20 cellular contexts compared by ENCODE assay signal in the genomic region with DNA sequence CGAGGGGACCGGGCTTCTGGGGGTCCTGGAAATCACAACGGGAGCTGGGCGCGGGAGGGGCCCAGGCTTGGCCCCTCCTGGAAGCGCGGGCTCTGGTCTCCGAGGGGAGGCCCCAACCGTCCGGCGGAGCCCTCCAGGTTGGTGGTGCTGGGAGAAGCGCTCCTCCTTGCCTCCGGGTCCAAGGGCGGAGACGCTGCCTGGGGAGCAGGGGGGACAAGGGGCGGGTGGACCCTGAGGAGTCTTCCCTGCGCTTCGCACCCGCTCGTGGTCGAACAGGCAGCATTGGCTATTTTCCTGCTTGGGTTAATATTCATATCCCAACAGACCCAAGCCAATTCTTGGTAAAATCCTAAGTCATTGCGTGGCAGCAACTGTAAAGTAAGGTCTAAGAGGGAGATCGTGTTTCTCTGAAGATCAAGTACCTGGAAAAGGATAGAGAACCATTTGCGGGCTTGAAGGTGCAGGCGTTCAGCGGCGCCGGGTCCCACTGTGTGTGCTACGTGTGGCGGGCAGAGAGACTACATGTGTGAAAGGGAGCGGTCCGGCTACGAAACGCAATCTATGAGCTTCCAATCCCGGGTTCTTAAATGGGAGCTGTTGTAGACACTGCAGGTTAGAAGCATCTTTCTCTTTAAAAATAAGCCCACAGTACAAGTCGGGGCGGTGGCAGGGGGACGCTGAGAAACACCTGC. TPM values are rescaled to one million over a fixed set of nuclear protein-coding genes. Genes with fewer than 3 reads are reported as not detected.
DNase-seq lines count a peak whose midpoint lies in the region; ATAC-seq and TF ChIP-seq lines count a peak whose summit lies in the region.
"Had no signal": no experiment of that assay in that cellular context is flagged by ENCODE, and none has a peak within 500 bp of the region (broad histone marks: within the 10 kb centered on the region; RNA-seq: fewer than 3 reads in every experiment).

No MANE protein-coding gene starts in this region.

- intact Hi-C loops in HCT116 (cut with micrococcal nuclease) (no loop called here), sigmoid colon (cut with DNase I) (no loop called here)

- H3K9me2 ChIP-seq in HCT116 (ENCODE audit: insufficient read depth) = no peaks in the 10 kb centered on the region

- no peak overlapping the region for H3K27ac ChIP-seq in HCT116 (ENCODE audit: low read depth, low read length)
- no peak overlapping the region for H3K27ac ChIP-seq in coronary artery
- H3K27ac ChIP-seq in iPS-20b (ENCODE audit: low read length) = no peak overlapping the region
- no peak overlapping the region for H3K27ac ChIP-seq in sigmoid colon

- no peak overlapping the region for H3K9ac ChIP-seq in HCT116 (ENCODE audit: low read length)
- no peak overlapping the region for H3K9ac ChIP-seq in iPS-20b (ENCODE audit: low read depth, low read length)

- CTCF ChIA-PET in HCT116 (lab: Charles Lee) = interaction anchor here (1.5 to 2.4 kb wide), 2 partner anchors 8 to 17 kb away, joined by 8 to 17 read pairs; no protein-coding TSS in a partner anchor

- H3K4me1 ChIP-seq in HCT116 (ENCODE audit: control insufficient read depth in 1 of 2, insufficient read depth in 2 of 2, low read length in 2 of 2) (peaks cover 4 to 18% of the 10 kb centered on the region in 2 experiments; a peak in 2 of 4 replicates), iPS-20b (ENCODE audit: insufficient read depth, low read length) (peaks cover 11% of the 10 kb centered on the region), sigmoid colon (peaks cover 0 to 16% (median 14%) of the 10 kb centered on the region in 4 donors)

- peak overlapping the region; percentile 27; the same call in 1 of the 2 replicates for H3K4me2 ChIP-seq in HCT116 (ENCODE audit: low read length)

- peak overlapping the region; percentile 60 for H2AFZ ChIP-seq in HCT116 (ENCODE audit: low read depth, low read length, poor library complexity, severe bottlenecking)

- POLR2A ChIA-PET in HCT116 (lab: Charles Lee) = interaction anchor here (1.0 kb wide), 1 partner anchor 16 kb away, joined by 3 read pairs; no protein-coding TSS in a partner anchor

- H3K36me3 ChIP-seq in HCT116 (ENCODE audit: control insufficient read depth in 1 of 2, insufficient read depth in 2 of 2, low read length in 2 of 2) = no peaks in the 10 kb centered on the region
- no peaks in the 10 kb centered on the region for H3K36me3 ChIP-seq in iPS-20b (ENCODE audit: insufficient read depth, low read depth, low read length)
- no peaks in the 10 kb centered on the region for H3K36me3 ChIP-seq in sigmoid colon

- TF ChIP-seq RAD21 in HCT116 (IDR thresholded peaks at IDR 0.05; ENCODE audit: low read depth) = no peak

- RAD21 ChIA-PET in HCT116 (lab: Charles Lee; ENCODE audit: low non-redundant PET in 1 of 2, low total read pairs in 2 of 2, uncharacterized antibody in 2 of 2, unreplicated experiment in 2 of 2) = no interaction called here

- no peak overlapping the region for H3K4me3 ChIP-seq in HCT116 (replicated peaks in 1 of 2; ENCODE audit: low read depth in 1 of 2, low read length in 2 of 2)
- peak overlapping the region; percentile 68 for H3K4me3 ChIP-seq in coronary artery
- H3K4me3 ChIP-seq in iPS-20b (ENCODE audit: low read length) = peak overlapping the region; percentile 59; the same call in 1 of the 2 replicates
- peak overlapping the region in 3 of 4 donors; percentile 28 to 47 (median 45) for H3K4me3 ChIP-seq in sigmoid colon

- DNase-seq in HCT116 (ENCODE audit: low read depth, low spot score) (no peak), coronary artery (ENCODE audit: low spot score) (no peak), sigmoid colon (no peak), SHP77 treated with DMSO at 0.1 percent for 48 hours (lab: John Stamatoyannopoulos, UW) (no peak)
- no peak for DNase-seq in central memory CD4-positive, alpha-beta T cell
- DNase-seq in NK-92 treated with Interleukin-12 subunit alpha and Interleukin-12 subunit beta, amount 100 ng/mL, for 24 hours (lab: John Stamatoyannopoulos, UW) = no peak
- DNase-seq: activated CD4-positive, CD25-positive, alpha-beta regulatory T cell; CD8-positive, alpha-beta memory T cell; effector CD8-positive, alpha-beta T cell; naive B cell; NCI-H1694; NCI-H446; SIG-M5; stimulated activated naive CD8-positive, alpha-beta T cell treated with anti-CD3 and anti-CD28 coated beads, Interleukin-15, amount 100 ng/mL, for 72 hours; T-helper 17 cell had no signal

- TF ChIP-seq POLR2A in HCT116 (IDR thresholded peaks at IDR 0.05; ENCODE audit: borderline replicate concordance, extremely low read depth, insufficient read depth, insufficient read length) = no peak
- TF ChIP-seq POLR2A in sigmoid colon (IDR thresholded peaks at IDR 0.05) = no peak

- H3K27me3 ChIP-seq in HCT116 (ENCODE audit: insufficient read depth, low read length) (no peaks in the 10 kb centered on the region), iPS-20b (ENCODE audit: insufficient read depth, low read length) (peaks cover 86% of the 10 kb centered on the region), sigmoid colon (peaks cover 6 to 33% (median 22%) of the 10 kb centered on the region in 3 donors)

- no peaks in the 10 kb centered on the region for H4K20me1 ChIP-seq in HCT116 (ENCODE audit: insufficient read depth)

- 53 to 56% methylated on average over 38 of the region's 38 CpGs for WGBS in sigmoid colon, 2 donors

- no TSS peak for BruUV-seq in HCT116 (replicated peaks; lab: Mats Ljungman, UMichigan)

- TF ChIP-seq EP300 in sigmoid colon (IDR thresholded peaks at IDR 0.05) = no peak

- H3K79me2 ChIP-seq in HCT116 (ENCODE audit: insufficient read depth, low read length) = no peaks in the 10 kb centered on the region

- H3K9me3 ChIP-seq in HCT116 (ENCODE audit: control insufficient read depth in 1 of 2, insufficient read depth in 1 of 2, low read depth in 1 of 2, low read length in 2 of 2) = no peaks in the 10 kb centered on the region
- H3K9me3 ChIP-seq in iPS-20b (ENCODE audit: insufficient read depth, low read depth, low read length) = no peaks in the 10 kb centered on the region
- no peaks in the 10 kb centered on the region for H3K9me3 ChIP-seq in sigmoid colon

- no peak for TF ChIP-seq CTCF in HCT116 (IDR thresholded peaks at IDR 0.05 in 2 of 3, conservative IDR thresholded peaks at IDR 0.05 in 1 of 3; ENCODE audit: borderline replicate concordance in 1 of 3, insufficient read depth in 1 of 3, low read depth in 2 of 3, low read length in 2 of 3)
- no peak for TF ChIP-seq CTCF in coronary artery (IDR thresholded peaks at IDR 0.05)
- TF ChIP-seq CTCF in sigmoid colon (IDR thresholded peaks at IDR 0.05) = no peak

- no peak for ATAC-seq in HCT116
- ATAC-seq in HG03175 (IDR thresholded peaks at IDR 0.05; ENCODE audit: unreplicated experiment) = no peak
- ATAC-seq: T-helper 17 cell had no signal

TF ChIP-seq in HCT116, 20 proteins besides CTCF, POLR2A, EP300 and RAD21:
- no peak for TF ChIP-seq ZFX (IDR thresholded peaks at IDR 0.05)
- no peak for TF ChIP-seq POLR2AphosphoS5 (IDR thresholded peaks at IDR 0.05; ENCODE audit: low read depth, low read length)
- TF ChIP-seq EZH2 (IDR thresholded peaks at IDR 0.05) = no peak
- no peak for TF ChIP-seq JUND (IDR thresholded peaks at IDR 0.05)
- no peak for TF ChIP-seq SP1 (IDR thresholded peaks at IDR 0.05; ENCODE audit: low read depth)
- no peak for TF ChIP-seq SRF (IDR thresholded peaks at IDR 0.05; ENCODE audit: low read depth)
- TF ChIP-seq, protein P1, sequence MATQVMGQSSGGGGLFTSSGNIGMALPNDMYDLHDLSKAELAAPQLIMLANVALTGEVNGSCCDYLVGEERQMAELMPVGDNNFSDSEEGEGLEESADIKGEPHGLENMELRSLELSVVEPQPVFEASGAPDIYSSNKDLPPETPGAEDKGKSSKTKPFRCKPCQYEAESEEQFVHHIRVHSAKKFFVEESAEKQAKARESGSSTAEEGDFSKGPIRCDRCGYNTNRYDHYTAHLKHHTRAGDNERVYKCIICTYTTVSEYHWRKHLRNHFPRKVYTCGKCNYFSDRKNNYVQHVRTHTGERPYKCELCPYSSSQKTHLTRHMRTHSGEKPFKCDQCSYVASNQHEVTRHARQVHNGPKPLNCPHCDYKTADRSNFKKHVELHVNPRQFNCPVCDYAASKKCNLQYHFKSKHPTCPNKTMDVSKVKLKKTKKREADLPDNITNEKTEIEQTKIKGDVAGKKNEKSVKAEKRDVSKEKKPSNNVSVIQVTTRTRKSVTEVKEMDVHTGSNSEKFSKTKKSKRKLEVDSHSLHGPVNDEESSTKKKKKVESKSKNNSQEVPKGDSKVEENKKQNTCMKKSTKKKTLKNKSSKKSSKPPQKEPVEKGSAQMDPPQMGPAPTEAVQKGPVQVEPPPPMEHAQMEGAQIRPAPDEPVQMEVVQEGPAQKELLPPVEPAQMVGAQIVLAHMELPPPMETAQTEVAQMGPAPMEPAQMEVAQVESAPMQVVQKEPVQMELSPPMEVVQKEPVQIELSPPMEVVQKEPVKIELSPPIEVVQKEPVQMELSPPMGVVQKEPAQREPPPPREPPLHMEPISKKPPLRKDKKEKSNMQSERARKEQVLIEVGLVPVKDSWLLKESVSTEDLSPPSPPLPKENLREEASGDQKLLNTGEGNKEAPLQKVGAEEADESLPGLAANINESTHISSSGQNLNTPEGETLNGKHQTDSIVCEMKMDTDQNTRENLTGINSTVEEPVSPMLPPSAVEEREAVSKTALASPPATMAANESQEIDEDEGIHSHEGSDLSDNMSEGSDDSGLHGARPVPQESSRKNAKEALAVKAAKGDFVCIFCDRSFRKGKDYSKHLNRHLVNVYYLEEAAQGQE (IDR thresholded peaks at IDR 0.05; ENCODE audit: low read depth) = no peak
- TF ChIP-seq CEBPB (IDR thresholded peaks at IDR 0.05; ENCODE audit: low read depth) = no peak
- TF ChIP-seq EGR1 (IDR thresholded peaks at IDR 0.05; ENCODE audit: low read depth) = no peak
- TF ChIP-seq, protein P2, sequence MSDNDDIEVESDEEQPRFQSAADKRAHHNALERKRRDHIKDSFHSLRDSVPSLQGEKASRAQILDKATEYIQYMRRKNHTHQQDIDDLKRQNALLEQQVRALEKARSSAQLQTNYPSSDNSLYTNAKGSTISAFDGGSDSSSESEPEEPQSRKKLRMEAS (IDR thresholded peaks at IDR 0.05) = no peak
- TF ChIP-seq EZH2phosphoT487 (IDR thresholded peaks at IDR 0.05; ENCODE audit: borderline replicate concordance) = no peak
- no peak for TF ChIP-seq ELF1 (IDR thresholded peaks at IDR 0.05; ENCODE audit: borderline replicate concordance, low read depth)
TF ChIP-seq in HCT116: peak in this region for 0.

RNA-seq across cellular contexts. Expression of a gene that starts 0.8 kb away (rescaled TPM):
- total RNA-seq in HCT116 (2021; ENCODE audit: unreplicated experiment) (not detected), sigmoid colon (10 to 100 TPM in 1 of 4 donors, not detected in 3; 17.8 TPM)
- polyA plus RNA-seq in HCT116 (2012) = not detected in 2 replicates
- polyA plus RNA-seq in sigmoid colon = 1 to 10 TPM in 1 of 3 donors, not detected in 2; 4.2 TPM
- total RNA-seq: activated T-helper 1 cell treated with anti-CD3 and anti-CD28 coated beads, Interleukin-12 subunit alpha, Interleukin-12 subunit beta, Interleukin-2, Interleukin-4 antibody, amounts not matched to agents 30 ng/mL and 10 ng/mL and 1 ng/mL, durations not matched to agents 14 hours and 24 hours and 36 hours; CD8-positive, alpha-beta memory T cell; liver; M059J; T-helper 17 cell had no signal
- polyA plus RNA-seq: CD8-positive, alpha-beta memory T cell; liver had no signal

RNA-seq across cellular contexts. Expression of a gene that starts 53.1 kb away (rescaled TPM):
- total RNA-seq in HCT116 (2021; ENCODE audit: unreplicated experiment) (87.4 TPM), sigmoid colon (100 to 1,000 TPM; 298 to 445 (median 376) TPM)
- 153 and 183 TPM in 2 replicates for polyA plus RNA-seq in HCT116 (2012)
- polyA plus RNA-seq in sigmoid colon = 10 to 100 TPM; 19.2 to 58.0 (median 42.6) TPM

Comparison
In these comparisons a context has a peak if more than half of its experiments do, and no peak if none do; other contexts are left out.
1. H3K4me3 ChIP-seq: peak in coronary artery (single experiment), iPS-20b (single experiment) and sigmoid colon (3 of 4); none in HCT116 (0 of 2).